In the genomic region with DNA sequence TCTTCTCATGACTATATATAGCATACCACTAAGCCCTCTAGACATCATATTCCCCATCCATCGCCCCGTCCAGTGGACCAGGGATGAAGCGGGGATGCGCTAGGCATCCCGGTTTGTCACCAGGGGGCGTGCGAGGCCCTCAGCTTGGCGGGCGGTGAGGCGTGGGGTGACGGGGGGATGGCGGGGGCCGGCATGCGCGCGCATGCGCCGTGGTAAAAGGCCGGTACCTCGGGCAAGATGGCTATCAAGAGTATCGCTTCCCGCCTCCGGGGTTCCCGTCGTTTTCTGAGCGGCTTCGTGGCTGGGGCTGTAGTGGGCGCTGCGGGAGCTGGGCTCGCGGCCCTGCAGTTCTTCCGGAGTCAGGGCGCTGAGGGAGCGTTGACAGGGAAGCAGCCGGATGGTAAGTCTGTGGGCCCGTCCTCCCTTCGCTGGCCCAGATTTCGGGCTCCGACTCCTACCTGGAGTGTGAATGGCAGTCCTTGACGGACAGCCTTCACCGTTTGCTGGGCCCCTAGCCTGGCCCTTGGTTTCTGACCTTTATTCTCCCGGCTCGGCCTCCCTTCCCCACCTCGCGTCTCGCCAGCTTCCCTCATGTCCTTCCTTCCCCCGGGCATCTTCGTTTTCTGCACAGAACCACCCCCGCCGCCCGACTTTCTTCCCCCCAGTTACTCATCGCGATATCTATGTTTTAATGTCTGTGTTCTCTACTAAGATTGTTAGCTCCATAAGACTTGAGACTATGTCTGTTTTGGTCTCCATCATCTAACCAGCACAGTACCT, we compare ENCODE assay signal across 1 cellular context.
TF ChIP-seq lines count a peak whose summit lies in the region.

A gene with protein sequence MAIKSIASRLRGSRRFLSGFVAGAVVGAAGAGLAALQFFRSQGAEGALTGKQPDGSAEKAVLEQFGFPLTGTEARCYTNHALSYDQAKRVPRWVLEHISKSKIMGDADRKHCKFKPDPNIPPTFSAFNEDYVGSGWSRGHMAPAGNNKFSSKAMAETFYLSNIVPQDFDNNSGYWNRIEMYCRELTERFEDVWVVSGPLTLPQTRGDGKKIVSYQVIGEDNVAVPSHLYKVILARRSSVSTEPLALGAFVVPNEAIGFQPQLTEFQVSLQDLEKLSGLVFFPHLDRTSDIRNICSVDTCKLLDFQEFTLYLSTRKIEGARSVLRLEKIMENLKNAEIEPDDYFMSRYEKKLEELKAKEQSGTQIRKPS (plus strand): TSS at position 210 of the 780 bp plus-strand sequence. CDS start 28 bp downstream, at position 238.

TF ChIP-seq in HepG2, 621 proteins besides CTCF, POLR2A, EP300 and RAD21 (continued from another document and continues in another):
- TF ChIP-seq, protein P1, sequence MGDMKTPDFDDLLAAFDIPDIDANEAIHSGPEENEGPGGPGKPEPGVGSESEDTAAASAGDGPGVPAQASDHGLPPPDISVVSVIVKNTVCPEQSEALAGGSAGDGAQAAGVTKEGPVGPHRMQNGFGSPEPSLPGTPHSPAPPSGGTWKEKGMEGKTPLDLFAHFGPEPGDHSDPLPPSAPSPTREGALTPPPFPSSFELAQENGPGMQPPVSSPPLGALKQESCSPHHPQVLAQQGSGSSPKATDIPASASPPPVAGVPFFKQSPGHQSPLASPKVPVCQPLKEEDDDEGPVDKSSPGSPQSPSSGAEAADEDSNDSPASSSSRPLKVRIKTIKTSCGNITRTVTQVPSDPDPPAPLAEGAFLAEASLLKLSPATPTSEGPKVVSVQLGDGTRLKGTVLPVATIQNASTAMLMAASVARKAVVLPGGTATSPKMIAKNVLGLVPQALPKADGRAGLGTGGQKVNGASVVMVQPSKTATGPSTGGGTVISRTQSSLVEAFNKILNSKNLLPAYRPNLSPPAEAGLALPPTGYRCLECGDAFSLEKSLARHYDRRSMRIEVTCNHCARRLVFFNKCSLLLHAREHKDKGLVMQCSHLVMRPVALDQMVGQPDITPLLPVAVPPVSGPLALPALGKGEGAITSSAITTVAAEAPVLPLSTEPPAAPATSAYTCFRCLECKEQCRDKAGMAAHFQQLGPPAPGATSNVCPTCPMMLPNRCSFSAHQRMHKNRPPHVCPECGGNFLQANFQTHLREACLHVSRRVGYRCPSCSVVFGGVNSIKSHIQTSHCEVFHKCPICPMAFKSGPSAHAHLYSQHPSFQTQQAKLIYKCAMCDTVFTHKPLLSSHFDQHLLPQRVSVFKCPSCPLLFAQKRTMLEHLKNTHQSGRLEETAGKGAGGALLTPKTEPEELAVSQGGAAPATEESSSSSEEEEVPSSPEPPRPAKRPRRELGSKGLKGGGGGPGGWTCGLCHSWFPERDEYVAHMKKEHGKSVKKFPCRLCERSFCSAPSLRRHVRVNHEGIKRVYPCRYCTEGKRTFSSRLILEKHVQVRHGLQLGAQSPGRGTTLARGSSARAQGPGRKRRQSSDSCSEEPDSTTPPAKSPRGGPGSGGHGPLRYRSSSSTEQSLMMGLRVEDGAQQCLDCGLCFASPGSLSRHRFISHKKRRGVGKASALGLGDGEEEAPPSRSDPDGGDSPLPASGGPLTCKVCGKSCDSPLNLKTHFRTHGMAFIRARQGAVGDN (CRISPR knock-in tag; IDR thresholded peaks at IDR 0.05): peak; percentile 95
- TF ChIP-seq, protein P2, sequence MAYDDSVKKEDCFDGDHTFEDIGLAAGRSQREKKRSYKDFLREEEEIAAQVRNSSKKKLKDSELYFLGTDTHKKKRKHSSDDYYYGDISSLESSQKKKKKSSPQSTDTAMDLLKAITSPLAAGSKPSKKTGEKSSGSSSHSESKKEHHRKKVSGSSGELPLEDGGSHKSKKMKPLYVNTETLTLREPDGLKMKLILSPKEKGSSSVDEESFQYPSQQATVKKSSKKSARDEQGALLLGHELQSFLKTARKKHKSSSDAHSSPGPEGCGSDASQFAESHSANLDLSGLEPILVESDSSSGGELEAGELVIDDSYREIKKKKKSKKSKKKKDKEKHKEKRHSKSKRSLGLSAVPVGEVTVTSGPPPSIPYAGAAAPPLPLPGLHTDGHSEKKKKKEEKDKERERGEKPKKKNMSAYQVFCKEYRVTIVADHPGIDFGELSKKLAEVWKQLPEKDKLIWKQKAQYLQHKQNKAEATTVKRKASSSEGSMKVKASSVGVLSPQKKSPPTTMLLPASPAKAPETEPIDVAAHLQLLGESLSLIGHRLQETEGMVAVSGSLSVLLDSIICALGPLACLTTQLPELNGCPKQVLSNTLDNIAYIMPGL (CRISPR knock-in tag; IDR thresholded peaks at IDR 0.05; ENCODE audit: borderline replicate concordance in 1 of 2, low read depth in 1 of 2): peak; percentile 72 to 89; a peak in 3 of 4 replicates
- TF ChIP-seq, protein P3, sequence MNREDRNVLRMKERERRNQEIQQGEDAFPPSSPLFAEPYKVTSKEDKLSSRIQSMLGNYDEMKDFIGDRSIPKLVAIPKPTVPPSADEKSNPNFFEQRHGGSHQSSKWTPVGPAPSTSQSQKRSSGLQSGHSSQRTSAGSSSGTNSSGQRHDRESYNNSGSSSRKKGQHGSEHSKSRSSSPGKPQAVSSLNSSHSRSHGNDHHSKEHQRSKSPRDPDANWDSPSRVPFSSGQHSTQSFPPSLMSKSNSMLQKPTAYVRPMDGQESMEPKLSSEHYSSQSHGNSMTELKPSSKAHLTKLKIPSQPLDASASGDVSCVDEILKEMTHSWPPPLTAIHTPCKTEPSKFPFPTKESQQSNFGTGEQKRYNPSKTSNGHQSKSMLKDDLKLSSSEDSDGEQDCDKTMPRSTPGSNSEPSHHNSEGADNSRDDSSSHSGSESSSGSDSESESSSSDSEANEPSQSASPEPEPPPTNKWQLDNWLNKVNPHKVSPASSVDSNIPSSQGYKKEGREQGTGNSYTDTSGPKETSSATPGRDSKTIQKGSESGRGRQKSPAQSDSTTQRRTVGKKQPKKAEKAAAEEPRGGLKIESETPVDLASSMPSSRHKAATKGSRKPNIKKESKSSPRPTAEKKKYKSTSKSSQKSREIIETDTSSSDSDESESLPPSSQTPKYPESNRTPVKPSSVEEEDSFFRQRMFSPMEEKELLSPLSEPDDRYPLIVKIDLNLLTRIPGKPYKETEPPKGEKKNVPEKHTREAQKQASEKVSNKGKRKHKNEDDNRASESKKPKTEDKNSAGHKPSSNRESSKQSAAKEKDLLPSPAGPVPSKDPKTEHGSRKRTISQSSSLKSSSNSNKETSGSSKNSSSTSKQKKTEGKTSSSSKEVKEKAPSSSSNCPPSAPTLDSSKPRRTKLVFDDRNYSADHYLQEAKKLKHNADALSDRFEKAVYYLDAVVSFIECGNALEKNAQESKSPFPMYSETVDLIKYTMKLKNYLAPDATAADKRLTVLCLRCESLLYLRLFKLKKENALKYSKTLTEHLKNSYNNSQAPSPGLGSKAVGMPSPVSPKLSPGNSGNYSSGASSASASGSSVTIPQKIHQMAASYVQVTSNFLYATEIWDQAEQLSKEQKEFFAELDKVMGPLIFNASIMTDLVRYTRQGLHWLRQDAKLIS (CRISPR knock-in tag; IDR thresholded peaks at IDR 0.05): no peak
- TF ChIP-seq MAFK (conservative IDR thresholded peaks at IDR 0.05 in 1 of 2, IDR thresholded peaks at IDR 0.05 in 1 of 2; ENCODE audit: low read length in 2 of 2): no peak
- TF ChIP-seq ZNF792 (CRISPR knock-in tag; IDR thresholded peaks at IDR 0.05): peak; percentile 71; the same call in 1 of the 2 replicates
- no peak for TF ChIP-seq GZF1 (CRISPR knock-in tag; IDR thresholded peaks at IDR 0.05)
- TF ChIP-seq, protein P4, sequence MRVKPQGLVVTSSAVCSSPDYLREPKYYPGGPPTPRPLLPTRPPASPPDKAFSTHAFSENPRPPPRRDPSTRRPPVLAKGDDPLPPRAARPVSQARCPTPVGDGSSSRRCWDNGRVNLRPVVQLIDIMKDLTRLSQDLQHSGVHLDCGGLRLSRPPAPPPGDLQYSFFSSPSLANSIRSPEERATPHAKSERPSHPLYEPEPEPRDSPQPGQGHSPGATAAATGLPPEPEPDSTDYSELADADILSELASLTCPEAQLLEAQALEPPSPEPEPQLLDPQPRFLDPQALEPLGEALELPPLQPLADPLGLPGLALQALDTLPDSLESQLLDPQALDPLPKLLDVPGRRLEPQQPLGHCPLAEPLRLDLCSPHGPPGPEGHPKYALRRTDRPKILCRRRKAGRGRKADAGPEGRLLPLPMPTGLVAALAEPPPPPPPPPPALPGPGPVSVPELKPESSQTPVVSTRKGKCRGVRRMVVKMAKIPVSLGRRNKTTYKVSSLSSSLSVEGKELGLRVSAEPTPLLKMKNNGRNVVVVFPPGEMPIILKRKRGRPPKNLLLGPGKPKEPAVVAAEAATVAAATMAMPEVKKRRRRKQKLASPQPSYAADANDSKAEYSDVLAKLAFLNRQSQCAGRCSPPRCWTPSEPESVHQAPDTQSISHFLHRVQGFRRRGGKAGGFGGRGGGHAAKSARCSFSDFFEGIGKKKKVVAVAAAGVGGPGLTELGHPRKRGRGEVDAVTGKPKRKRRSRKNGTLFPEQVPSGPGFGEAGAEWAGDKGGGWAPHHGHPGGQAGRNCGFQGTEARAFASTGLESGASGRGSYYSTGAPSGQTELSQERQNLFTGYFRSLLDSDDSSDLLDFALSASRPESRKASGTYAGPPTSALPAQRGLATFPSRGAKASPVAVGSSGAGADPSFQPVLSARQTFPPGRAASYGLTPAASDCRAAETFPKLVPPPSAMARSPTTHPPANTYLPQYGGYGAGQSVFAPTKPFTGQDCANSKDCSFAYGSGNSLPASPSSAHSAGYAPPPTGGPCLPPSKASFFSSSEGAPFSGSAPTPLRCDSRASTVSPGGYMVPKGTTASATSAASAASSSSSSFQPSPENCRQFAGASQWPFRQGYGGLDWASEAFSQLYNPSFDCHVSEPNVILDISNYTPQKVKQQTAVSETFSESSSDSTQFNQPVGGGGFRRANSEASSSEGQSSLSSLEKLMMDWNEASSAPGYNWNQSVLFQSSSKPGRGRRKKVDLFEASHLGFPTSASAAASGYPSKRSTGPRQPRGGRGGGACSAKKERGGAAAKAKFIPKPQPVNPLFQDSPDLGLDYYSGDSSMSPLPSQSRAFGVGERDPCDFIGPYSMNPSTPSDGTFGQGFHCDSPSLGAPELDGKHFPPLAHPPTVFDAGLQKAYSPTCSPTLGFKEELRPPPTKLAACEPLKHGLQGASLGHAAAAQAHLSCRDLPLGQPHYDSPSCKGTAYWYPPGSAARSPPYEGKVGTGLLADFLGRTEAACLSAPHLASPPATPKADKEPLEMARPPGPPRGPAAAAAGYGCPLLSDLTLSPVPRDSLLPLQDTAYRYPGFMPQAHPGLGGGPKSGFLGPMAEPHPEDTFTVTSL (CRISPR knock-in tag; IDR thresholded peaks at IDR 0.05; ENCODE audit: borderline replicate concordance): no peak
- no peak for TF ChIP-seq ZNF652 (CRISPR knock-in tag; IDR thresholded peaks at IDR 0.05; ENCODE audit: borderline replicate concordance, low read depth)
- TF ChIP-seq ZFAT (CRISPR knock-in tag; conservative IDR thresholded peaks at IDR 0.05): no peak
- TF ChIP-seq, protein P5, sequence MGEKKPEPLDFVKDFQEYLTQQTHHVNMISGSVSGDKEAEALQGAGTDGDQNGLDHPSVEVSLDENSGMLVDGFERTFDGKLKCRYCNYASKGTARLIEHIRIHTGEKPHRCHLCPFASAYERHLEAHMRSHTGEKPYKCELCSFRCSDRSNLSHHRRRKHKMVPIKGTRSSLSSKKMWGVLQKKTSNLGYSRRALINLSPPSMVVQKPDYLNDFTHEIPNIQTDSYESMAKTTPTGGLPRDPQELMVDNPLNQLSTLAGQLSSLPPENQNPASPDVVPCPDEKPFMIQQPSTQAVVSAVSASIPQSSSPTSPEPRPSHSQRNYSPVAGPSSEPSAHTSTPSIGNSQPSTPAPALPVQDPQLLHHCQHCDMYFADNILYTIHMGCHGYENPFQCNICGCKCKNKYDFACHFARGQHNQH (CRISPR knock-in tag; IDR thresholded peaks at IDR 0.05): peak; percentile 88
- TF ChIP-seq RARA (CRISPR knock-in tag; IDR thresholded peaks at IDR 0.05): no peak
- peak; percentile 76 for TF ChIP-seq RBFOX2 (IDR thresholded peaks at IDR 0.05; ENCODE audit: low read depth, low read length)
- no peak for TF ChIP-seq ZNF431 (CRISPR knock-in tag; IDR thresholded peaks at IDR 0.05; ENCODE audit: borderline replicate concordance, low read depth)
- peak; percentile 43; the same call in 1 of the 2 replicates for TF ChIP-seq THAP11 (CRISPR knock-in tag; IDR thresholded peaks at IDR 0.05)
- TF ChIP-seq, protein P6, sequence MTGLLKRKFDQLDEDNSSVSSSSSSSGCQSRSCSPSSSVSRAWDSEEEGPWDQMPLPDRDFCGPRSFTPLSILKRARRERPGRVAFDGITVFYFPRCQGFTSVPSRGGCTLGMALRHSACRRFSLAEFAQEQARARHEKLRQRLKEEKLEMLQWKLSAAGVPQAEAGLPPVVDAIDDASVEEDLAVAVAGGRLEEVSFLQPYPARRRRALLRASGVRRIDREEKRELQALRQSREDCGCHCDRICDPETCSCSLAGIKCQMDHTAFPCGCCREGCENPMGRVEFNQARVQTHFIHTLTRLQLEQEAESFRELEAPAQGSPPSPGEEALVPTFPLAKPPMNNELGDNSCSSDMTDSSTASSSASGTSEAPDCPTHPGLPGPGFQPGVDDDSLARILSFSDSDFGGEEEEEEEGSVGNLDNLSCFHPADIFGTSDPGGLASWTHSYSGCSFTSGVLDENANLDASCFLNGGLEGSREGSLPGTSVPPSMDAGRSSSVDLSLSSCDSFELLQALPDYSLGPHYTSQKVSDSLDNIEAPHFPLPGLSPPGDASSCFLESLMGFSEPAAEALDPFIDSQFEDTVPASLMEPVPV (CRISPR knock-in tag; IDR thresholded peaks at IDR 0.05): peak; percentile 77; the same call in 1 of the 2 replicates
- peak; percentile 13; the same call in 1 of the 2 replicates for TF ChIP-seq GABPA (IDR thresholded peaks at IDR 0.05; ENCODE audit: low read depth, low read length)
- no peak for TF ChIP-seq GABPA (CRISPR knock-in tag; IDR thresholded peaks at IDR 0.05; ENCODE audit: low read depth)
- TF ChIP-seq SIN3B (IDR thresholded peaks at IDR 0.05; ENCODE audit: low read length): no peak
- TF ChIP-seq, protein P7, sequence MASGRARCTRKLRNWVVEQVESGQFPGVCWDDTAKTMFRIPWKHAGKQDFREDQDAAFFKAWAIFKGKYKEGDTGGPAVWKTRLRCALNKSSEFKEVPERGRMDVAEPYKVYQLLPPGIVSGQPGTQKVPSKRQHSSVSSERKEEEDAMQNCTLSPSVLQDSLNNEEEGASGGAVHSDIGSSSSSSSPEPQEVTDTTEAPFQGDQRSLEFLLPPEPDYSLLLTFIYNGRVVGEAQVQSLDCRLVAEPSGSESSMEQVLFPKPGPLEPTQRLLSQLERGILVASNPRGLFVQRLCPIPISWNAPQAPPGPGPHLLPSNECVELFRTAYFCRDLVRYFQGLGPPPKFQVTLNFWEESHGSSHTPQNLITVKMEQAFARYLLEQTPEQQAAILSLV (CRISPR knock-in tag; IDR thresholded peaks at IDR 0.05; ENCODE audit: borderline replicate concordance): 0 out of 2 replicates have a peak, but pooled peaks have one; percentile 44
- peak; percentile 74 for TF ChIP-seq KAT8 (CRISPR knock-in tag; IDR thresholded peaks at IDR 0.05)
- peak; percentile 83 for TF ChIP-seq GABPB1 (CRISPR knock-in tag; IDR thresholded peaks at IDR 0.05)
- TF ChIP-seq POLR2AphosphoS5 (IDR thresholded peaks at IDR 0.05; ENCODE audit: low read depth, low read length): peak; percentile 55
- no peak for TF ChIP-seq ZC3H4 (CRISPR knock-in tag; IDR thresholded peaks at IDR 0.05; ENCODE audit: borderline replicate concordance)
- no peak for TF ChIP-seq ZFP37 (CRISPR knock-in tag; IDR thresholded peaks at IDR 0.05; ENCODE audit: borderline replicate concordance)
- peak; percentile 43; the same call in 1 of the 2 replicates for TF ChIP-seq TARDBP (CRISPR knock-in tag; IDR thresholded peaks at IDR 0.05)
- no peak for TF ChIP-seq NR2F1 (CRISPR knock-in tag; IDR thresholded peaks at IDR 0.05)
- TF ChIP-seq BORCS8-MEF2B (CRISPR knock-in tag; IDR thresholded peaks at IDR 0.05): peak; percentile 80; the same call in 1 of the 2 replicates
- TF ChIP-seq GATAD1 (CRISPR knock-in tag; IDR thresholded peaks at IDR 0.05): peak; percentile 39; the same call in 1 of the 2 replicates
- TF ChIP-seq ZNF274 (CRISPR knock-in tag; IDR thresholded peaks at IDR 0.05): peak; percentile 54; the same call in 1 of the 2 replicates
- peak; percentile 38; the same call in 1 of the 2 replicates for TF ChIP-seq SP2 (CRISPR knock-in tag; IDR thresholded peaks at IDR 0.05)
- TF ChIP-seq ZNF761 (CRISPR knock-in tag; conservative IDR thresholded peaks at IDR 0.05): no peak
- TF ChIP-seq PRPF4 (IDR thresholded peaks at IDR 0.05; ENCODE audit: low read depth, low read length, poor library complexity, severe bottlenecking): no peak
- no peak for TF ChIP-seq ZC3H13 (CRISPR knock-in tag; IDR thresholded peaks at IDR 0.05)
